8 cellular contexts compared by ENCODE assay signal in the genomic region with DNA sequence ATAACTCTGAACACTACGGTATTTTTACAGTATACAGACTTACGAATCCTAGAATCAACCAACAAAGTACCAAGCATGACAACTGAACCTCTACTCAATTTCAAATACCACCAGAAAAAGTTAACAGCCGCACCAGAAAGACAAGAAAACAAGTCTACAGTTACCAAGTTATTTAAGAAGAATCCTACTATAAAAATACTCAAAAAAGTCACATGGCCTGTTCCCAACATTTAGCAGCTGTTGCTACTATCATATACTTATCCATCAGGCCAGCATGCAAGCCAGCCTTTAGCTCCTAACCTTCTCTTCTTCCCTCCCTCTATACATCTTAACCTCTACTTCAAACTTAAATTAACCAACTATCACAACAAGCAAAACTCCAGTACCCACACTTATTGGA. TPM values are rescaled to one million over a fixed set of nuclear protein-coding genes. Genes with fewer than 3 reads are reported as not detected.
DNase-seq lines count a peak whose midpoint lies in the region; ATAC-seq and TF ChIP-seq lines count a peak whose summit lies in the region.

No MANE protein-coding gene starts in this region.

- no peak for TF ChIP-seq POLR2A in esophagus muscularis mucosa (IDR thresholded peaks at IDR 0.05; ENCODE audit: low read depth)

- peak overlapping the region; percentile 100; the same call in 1 of the 2 replicates for H3K4me3 ChIP-seq in GM08714 (ENCODE audit: low read length)
- peak overlapping the region; percentile 83 to 100 (median 92) for H3K4me3 ChIP-seq in esophagus muscularis mucosa

- no peaks in the 10 kb centered on the region for H3K9me3 ChIP-seq in esophagus muscularis mucosa

- peaks cover 13 to 47% (median 25%) of the 10 kb centered on the region in 4 donors for H3K36me3 ChIP-seq in esophagus muscularis mucosa

- no peak for TF ChIP-seq EP300 in esophagus muscularis mucosa (IDR thresholded peaks at IDR 0.05)

- no peak for DNase-seq in esophagus muscularis mucosa (ENCODE audit: extremely low spot score)
- DNase-seq in pons (ENCODE audit: low spot score): peak; percentile 9
- DNase-seq in activated effector memory CD4-positive, alpha-beta T cell treated with anti-CD3 and anti-CD28 coated beads, Interleukin-2, amount 50 U/mL, for 16 hours: no peak
- DNase-seq in HEK293T (ENCODE audit: extremely low spot score): no peak

- H3K27me3 ChIP-seq in esophagus muscularis mucosa: no peaks in the 10 kb centered on the region

- 24% methylated on average over 3 of the region's 3 CpGs for WGBS in esophagus muscularis mucosa

- peaks cover 40 to 67% (median 65%) of the 10 kb centered on the region in 4 donors for H3K4me1 ChIP-seq in esophagus muscularis mucosa

- ATAC-seq in GM18870 (IDR thresholded peaks at IDR 0.05; ENCODE audit: unreplicated experiment) (no peak), GM19397 (IDR thresholded peaks at IDR 0.05; ENCODE audit: unreplicated experiment) (no peak)

- TF ChIP-seq CTCF in esophagus muscularis mucosa (IDR thresholded peaks at IDR 0.05): no peak

- POLR2A ChIA-PET in HEK293T (lab: Yijun Ruan, JAX): interaction anchor here (1.0 to 4.6 kb wide), 4 partner anchors 11 to 37 kb away, joined by 3 to 50 read pairs (median 3); no protein-coding TSS in a partner anchor

- peak overlapping the region in 1 of 4 donors; percentile 98 for H3K27ac ChIP-seq in esophagus muscularis mucosa (replicated peaks in 1 of 4)

- intact Hi-C loops in esophagus muscularis mucosa (cut with DNase I): no loop called here

- CTCF ChIA-PET in HEK293T (lab: Yijun Ruan, JAX): interaction anchor here (3.2 kb wide), 1 partner anchor 38 kb away, joined by 11 read pairs; no protein-coding TSS in a partner anchor

TF ChIP-seq in PFSK-1, 5 proteins besides CTCF, POLR2A, EP300 and RAD21:
- TF ChIP-seq, protein P1, sequence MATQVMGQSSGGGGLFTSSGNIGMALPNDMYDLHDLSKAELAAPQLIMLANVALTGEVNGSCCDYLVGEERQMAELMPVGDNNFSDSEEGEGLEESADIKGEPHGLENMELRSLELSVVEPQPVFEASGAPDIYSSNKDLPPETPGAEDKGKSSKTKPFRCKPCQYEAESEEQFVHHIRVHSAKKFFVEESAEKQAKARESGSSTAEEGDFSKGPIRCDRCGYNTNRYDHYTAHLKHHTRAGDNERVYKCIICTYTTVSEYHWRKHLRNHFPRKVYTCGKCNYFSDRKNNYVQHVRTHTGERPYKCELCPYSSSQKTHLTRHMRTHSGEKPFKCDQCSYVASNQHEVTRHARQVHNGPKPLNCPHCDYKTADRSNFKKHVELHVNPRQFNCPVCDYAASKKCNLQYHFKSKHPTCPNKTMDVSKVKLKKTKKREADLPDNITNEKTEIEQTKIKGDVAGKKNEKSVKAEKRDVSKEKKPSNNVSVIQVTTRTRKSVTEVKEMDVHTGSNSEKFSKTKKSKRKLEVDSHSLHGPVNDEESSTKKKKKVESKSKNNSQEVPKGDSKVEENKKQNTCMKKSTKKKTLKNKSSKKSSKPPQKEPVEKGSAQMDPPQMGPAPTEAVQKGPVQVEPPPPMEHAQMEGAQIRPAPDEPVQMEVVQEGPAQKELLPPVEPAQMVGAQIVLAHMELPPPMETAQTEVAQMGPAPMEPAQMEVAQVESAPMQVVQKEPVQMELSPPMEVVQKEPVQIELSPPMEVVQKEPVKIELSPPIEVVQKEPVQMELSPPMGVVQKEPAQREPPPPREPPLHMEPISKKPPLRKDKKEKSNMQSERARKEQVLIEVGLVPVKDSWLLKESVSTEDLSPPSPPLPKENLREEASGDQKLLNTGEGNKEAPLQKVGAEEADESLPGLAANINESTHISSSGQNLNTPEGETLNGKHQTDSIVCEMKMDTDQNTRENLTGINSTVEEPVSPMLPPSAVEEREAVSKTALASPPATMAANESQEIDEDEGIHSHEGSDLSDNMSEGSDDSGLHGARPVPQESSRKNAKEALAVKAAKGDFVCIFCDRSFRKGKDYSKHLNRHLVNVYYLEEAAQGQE (IDR thresholded peaks at IDR 0.05; ENCODE audit: insufficient read depth in 1 of 2, low read depth in 2 of 2, low read length in 2 of 2): no peak
- TF ChIP-seq SIN3A (IDR thresholded peaks at IDR 0.05; ENCODE audit: borderline replicate concordance, insufficient read depth, low read length): 0 out of 2 replicates have a peak, but pooled peaks have one; percentile 7

TF ChIP-seq in HEK293T, 16 proteins besides CTCF, POLR2A, EP300 and RAD21:
- TF ChIP-seq FOXM1 (IDR thresholded peaks at IDR 0.05; ENCODE audit: borderline replicate concordance) (no peak), HDGF (IDR thresholded peaks at IDR 0.05; ENCODE audit: borderline replicate concordance) (no peak), ZNF384 (IDR thresholded peaks at IDR 0.05) (no peak), CTBP1 (IDR thresholded peaks at IDR 0.05; ENCODE audit: borderline replicate concordance) (no peak), ELF4 (IDR thresholded peaks at IDR 0.05) (no peak), FOXK2 (IDR thresholded peaks at IDR 0.05) (no peak), BHLHE40 (IDR thresholded peaks at IDR 0.05; ENCODE audit: borderline replicate concordance) (no peak), L3MBTL2 (conservative IDR thresholded peaks at IDR 0.05) (no peak), LEF1 (IDR thresholded peaks at IDR 0.05; ENCODE audit: borderline replicate concordance) (no peak), SP1 (IDR thresholded peaks at IDR 0.05) (no peak), NFRKB (IDR thresholded peaks at IDR 0.05) (no peak), SUZ12 (IDR thresholded peaks at IDR 0.05) (no peak), ARNT (IDR thresholded peaks at IDR 0.05) (no peak), FOXA1 (IDR thresholded peaks at IDR 0.05) (no peak), TARDBP (IDR thresholded peaks at IDR 0.05) (no peak)
- TF ChIP-seq, protein P2, sequence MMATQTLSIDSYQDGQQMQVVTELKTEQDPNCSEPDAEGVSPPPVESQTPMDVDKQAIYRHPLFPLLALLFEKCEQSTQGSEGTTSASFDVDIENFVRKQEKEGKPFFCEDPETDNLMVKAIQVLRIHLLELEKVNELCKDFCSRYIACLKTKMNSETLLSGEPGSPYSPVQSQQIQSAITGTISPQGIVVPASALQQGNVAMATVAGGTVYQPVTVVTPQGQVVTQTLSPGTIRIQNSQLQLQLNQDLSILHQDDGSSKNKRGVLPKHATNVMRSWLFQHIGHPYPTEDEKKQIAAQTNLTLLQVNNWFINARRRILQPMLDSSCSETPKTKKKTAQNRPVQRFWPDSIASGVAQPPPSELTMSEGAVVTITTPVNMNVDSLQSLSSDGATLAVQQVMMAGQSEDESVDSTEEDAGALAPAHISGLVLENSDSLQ (IDR thresholded peaks at IDR 0.05): no peak

RNA-seq across cellular contexts. Expression of a gene that starts 1.9 kb away (rescaled TPM):
- 123 TPM for polyA plus RNA-seq in PFSK-1 (2012; ENCODE audit: insufficient read length, low read depth)
- total RNA-seq in esophagus muscularis mucosa: 10 to 100 TPM; 74.4 to 88.1 (median 80.7) TPM

RNA-seq across cellular contexts. Expression of a gene that starts 47.1 kb away (rescaled TPM):
- 43.1 TPM for polyA plus RNA-seq in PFSK-1 (2012; ENCODE audit: insufficient read length, low read depth)
- 10 to 100 TPM; 39.6 to 60.6 (median 41.5) TPM for total RNA-seq in esophagus muscularis mucosa
